ENCODE assay signal across 2 cellular contexts in the genomic region with DNA sequence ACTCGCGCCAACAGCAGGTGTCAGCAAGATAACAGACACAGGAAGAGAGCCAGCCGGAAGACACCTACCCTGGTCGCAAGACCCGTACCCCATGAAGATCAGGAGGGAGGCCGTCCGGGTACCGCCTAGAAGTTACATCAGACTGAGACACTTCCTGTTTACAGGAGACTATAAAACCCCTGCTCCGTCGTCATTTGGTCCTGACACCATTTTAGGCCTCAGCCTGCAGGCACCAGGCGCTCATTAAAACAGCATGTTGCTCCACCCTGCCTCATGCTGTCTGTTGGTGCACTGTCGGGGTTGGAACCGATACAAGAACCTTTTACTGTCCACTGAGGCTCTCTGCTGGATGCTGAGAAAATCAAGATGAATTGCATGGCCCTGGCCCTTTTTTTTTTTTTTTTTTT.
TF ChIP-seq lines count a peak whose summit lies in the region.

No MANE protein-coding gene starts in this region.

TF ChIP-seq in GM23338, 12 proteins besides CTCF, POLR2A, EP300 and RAD21 (continues in another document):
- TF ChIP-seq EZH2phosphoT487 (IDR thresholded peaks at IDR 0.05; ENCODE audit: unreplicated experiment) (no peak), JUNB (IDR thresholded peaks at IDR 0.05; ENCODE audit: unreplicated experiment) (no peak), CREB1 (CRISPR knock-in tag; IDR thresholded peaks at IDR 0.05; ENCODE audit: low read depth) (no peak), STAT1 (IDR thresholded peaks at IDR 0.05; ENCODE audit: unreplicated experiment) (no peak), EZH2 (IDR thresholded peaks at IDR 0.05; ENCODE audit: low read depth, unreplicated experiment) (no peak), ZNF114 (CRISPR knock-in tag; IDR thresholded peaks at IDR 0.05) (no peak), NANOG (IDR thresholded peaks at IDR 0.05; ENCODE audit: borderline replicate concordance) (no peak), ZNF331 (CRISPR knock-in tag; IDR thresholded peaks at IDR 0.05; ENCODE audit: low read depth) (no peak), POLR2AphosphoS5 (IDR thresholded peaks at IDR 0.05; ENCODE audit: low read depth) (no peak)
- TF ChIP-seq, protein P1, sequence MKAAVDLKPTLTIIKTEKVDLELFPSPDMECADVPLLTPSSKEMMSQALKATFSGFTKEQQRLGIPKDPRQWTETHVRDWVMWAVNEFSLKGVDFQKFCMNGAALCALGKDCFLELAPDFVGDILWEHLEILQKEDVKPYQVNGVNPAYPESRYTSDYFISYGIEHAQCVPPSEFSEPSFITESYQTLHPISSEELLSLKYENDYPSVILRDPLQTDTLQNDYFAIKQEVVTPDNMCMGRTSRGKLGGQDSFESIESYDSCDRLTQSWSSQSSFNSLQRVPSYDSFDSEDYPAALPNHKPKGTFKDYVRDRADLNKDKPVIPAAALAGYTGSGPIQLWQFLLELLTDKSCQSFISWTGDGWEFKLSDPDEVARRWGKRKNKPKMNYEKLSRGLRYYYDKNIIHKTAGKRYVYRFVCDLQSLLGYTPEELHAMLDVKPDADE (IDR thresholded peaks at IDR 0.05): no peak
- TF ChIP-seq, protein P2, sequence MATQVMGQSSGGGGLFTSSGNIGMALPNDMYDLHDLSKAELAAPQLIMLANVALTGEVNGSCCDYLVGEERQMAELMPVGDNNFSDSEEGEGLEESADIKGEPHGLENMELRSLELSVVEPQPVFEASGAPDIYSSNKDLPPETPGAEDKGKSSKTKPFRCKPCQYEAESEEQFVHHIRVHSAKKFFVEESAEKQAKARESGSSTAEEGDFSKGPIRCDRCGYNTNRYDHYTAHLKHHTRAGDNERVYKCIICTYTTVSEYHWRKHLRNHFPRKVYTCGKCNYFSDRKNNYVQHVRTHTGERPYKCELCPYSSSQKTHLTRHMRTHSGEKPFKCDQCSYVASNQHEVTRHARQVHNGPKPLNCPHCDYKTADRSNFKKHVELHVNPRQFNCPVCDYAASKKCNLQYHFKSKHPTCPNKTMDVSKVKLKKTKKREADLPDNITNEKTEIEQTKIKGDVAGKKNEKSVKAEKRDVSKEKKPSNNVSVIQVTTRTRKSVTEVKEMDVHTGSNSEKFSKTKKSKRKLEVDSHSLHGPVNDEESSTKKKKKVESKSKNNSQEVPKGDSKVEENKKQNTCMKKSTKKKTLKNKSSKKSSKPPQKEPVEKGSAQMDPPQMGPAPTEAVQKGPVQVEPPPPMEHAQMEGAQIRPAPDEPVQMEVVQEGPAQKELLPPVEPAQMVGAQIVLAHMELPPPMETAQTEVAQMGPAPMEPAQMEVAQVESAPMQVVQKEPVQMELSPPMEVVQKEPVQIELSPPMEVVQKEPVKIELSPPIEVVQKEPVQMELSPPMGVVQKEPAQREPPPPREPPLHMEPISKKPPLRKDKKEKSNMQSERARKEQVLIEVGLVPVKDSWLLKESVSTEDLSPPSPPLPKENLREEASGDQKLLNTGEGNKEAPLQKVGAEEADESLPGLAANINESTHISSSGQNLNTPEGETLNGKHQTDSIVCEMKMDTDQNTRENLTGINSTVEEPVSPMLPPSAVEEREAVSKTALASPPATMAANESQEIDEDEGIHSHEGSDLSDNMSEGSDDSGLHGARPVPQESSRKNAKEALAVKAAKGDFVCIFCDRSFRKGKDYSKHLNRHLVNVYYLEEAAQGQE (IDR thresholded peaks at IDR 0.05; ENCODE audit: unreplicated experiment): no peak

TF ChIP-seq in H1, 55 proteins besides CTCF, POLR2A, EP300 and RAD21:
- no peak for TF ChIP-seq CBX8 (IDR thresholded peaks at IDR 0.05; ENCODE audit: borderline replicate concordance, low read depth, low read length)
- no peak for TF ChIP-seq BRCA1 (IDR thresholded peaks at IDR 0.05; ENCODE audit: low read depth, low read length)
- no peak for TF ChIP-seq SP4 (IDR thresholded peaks at IDR 0.05; ENCODE audit: low read length)
- TF ChIP-seq POU5F1 (IDR thresholded peaks at IDR 0.05; ENCODE audit: low read depth, low read length): no peak
- TF ChIP-seq, protein P3, sequence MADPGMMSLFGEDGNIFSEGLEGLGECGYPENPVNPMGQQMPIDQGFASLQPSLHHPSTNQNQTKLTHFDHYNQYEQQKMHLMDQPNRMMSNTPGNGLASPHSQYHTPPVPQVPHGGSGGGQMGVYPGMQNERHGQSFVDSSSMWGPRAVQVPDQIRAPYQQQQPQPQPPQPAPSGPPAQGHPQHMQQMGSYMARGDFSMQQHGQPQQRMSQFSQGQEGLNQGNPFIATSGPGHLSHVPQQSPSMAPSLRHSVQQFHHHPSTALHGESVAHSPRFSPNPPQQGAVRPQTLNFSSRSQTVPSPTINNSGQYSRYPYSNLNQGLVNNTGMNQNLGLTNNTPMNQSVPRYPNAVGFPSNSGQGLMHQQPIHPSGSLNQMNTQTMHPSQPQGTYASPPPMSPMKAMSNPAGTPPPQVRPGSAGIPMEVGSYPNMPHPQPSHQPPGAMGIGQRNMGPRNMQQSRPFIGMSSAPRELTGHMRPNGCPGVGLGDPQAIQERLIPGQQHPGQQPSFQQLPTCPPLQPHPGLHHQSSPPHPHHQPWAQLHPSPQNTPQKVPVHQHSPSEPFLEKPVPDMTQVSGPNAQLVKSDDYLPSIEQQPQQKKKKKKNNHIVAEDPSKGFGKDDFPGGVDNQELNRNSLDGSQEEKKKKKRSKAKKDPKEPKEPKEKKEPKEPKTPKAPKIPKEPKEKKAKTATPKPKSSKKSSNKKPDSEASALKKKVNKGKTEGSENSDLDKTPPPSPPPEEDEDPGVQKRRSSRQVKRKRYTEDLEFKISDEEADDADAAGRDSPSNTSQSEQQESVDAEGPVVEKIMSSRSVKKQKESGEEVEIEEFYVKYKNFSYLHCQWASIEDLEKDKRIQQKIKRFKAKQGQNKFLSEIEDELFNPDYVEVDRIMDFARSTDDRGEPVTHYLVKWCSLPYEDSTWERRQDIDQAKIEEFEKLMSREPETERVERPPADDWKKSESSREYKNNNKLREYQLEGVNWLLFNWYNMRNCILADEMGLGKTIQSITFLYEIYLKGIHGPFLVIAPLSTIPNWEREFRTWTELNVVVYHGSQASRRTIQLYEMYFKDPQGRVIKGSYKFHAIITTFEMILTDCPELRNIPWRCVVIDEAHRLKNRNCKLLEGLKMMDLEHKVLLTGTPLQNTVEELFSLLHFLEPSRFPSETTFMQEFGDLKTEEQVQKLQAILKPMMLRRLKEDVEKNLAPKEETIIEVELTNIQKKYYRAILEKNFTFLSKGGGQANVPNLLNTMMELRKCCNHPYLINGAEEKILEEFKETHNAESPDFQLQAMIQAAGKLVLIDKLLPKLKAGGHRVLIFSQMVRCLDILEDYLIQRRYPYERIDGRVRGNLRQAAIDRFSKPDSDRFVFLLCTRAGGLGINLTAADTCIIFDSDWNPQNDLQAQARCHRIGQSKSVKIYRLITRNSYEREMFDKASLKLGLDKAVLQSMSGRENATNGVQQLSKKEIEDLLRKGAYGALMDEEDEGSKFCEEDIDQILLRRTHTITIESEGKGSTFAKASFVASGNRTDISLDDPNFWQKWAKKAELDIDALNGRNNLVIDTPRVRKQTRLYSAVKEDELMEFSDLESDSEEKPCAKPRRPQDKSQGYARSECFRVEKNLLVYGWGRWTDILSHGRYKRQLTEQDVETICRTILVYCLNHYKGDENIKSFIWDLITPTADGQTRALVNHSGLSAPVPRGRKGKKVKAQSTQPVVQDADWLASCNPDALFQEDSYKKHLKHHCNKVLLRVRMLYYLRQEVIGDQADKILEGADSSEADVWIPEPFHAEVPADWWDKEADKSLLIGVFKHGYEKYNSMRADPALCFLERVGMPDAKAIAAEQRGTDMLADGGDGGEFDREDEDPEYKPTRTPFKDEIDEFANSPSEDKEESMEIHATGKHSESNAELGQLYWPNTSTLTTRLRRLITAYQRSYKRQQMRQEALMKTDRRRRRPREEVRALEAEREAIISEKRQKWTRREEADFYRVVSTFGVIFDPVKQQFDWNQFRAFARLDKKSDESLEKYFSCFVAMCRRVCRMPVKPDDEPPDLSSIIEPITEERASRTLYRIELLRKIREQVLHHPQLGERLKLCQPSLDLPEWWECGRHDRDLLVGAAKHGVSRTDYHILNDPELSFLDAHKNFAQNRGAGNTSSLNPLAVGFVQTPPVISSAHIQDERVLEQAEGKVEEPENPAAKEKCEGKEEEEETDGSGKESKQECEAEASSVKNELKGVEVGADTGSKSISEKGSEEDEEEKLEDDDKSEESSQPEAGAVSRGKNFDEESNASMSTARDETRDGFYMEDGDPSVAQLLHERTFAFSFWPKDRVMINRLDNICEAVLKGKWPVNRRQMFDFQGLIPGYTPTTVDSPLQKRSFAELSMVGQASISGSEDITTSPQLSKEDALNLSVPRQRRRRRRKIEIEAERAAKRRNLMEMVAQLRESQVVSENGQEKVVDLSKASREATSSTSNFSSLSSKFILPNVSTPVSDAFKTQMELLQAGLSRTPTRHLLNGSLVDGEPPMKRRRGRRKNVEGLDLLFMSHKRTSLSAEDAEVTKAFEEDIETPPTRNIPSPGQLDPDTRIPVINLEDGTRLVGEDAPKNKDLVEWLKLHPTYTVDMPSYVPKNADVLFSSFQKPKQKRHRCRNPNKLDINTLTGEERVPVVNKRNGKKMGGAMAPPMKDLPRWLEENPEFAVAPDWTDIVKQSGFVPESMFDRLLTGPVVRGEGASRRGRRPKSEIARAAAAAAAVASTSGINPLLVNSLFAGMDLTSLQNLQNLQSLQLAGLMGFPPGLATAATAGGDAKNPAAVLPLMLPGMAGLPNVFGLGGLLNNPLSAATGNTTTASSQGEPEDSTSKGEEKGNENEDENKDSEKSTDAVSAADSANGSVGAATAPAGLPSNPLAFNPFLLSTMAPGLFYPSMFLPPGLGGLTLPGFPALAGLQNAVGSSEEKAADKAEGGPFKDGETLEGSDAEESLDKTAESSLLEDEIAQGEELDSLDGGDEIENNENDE (IDR thresholded peaks at IDR 0.05; ENCODE audit: insufficient replicate concordance, low read length): no peak
- no peak for TF ChIP-seq ZNF274 (IDR thresholded peaks at IDR 0.05; ENCODE audit: borderline replicate concordance, extremely low read depth, low read length)
- TF ChIP-seq CHD1 (IDR thresholded peaks at IDR 0.05; ENCODE audit: low read depth, low read length): no peak
- no peak for TF ChIP-seq MAFK (IDR thresholded peaks at IDR 0.05; ENCODE audit: low read depth, low read length)
- no peak for TF ChIP-seq KDM5A (IDR thresholded peaks at IDR 0.05; ENCODE audit: low read length)
- no peak for TF ChIP-seq TBP (IDR thresholded peaks at IDR 0.05; ENCODE audit: low read depth, low read length)
- TF ChIP-seq RFX5 (IDR thresholded peaks at IDR 0.05; ENCODE audit: borderline replicate concordance, low read depth, low read length): no peak
- no peak for TF ChIP-seq SP1 (IDR thresholded peaks at IDR 0.05; ENCODE audit: low read depth, low read length)
- TF ChIP-seq SUZ12 (IDR thresholded peaks at IDR 0.05; ENCODE audit: low read length): no peak
